Comparison of ENCODE assay signal across 11 cellular contexts in genomic region chr19:49559928-49560327, GRCh38. TPM values are rescaled to one million over a fixed set of nuclear protein-coding genes. Genes with fewer than 3 reads are reported as not detected.
DNase-seq lines count a peak whose midpoint lies in the region; ATAC-seq, FAIRE-seq and TF ChIP-seq lines count a peak whose summit lies in the region.
"Had no signal": no experiment of that assay in that cellular context is flagged by ENCODE, and none has a peak within 500 bp of the region (broad histone marks: within the 10 kb centered on the region; RNA-seq: fewer than 3 reads in every experiment).

No MANE protein-coding gene starts in this region.

- peak overlapping the region in 5 of 6 donors; percentile 85 to 97 (median 90) for H3K27ac Mint-ChIP-seq in naive B cell
- H3K27ac Mint-ChIP-seq: nephron had no signal

- peak overlapping the region in 6 of 8 donors; percentile 19 to 69 (median 54) for H3K4me3 Mint-ChIP-seq in naive B cell
- H3K4me3 Mint-ChIP-seq: nephron had no signal

- in situ Hi-C loops in transverse colon (cut with MboI; ENCODE audit: low pct_ligation_motif_present in 1 of 4, low pct_unique_long_range_greater_than_20kb in 1 of 4, low sequenced_read_pairs in 3 of 4) = no loop called here

- no peak for TF ChIP-seq EP300 in transverse colon (IDR thresholded peaks at IDR 0.05; ENCODE audit: low read depth)

- intact Hi-C loops in Right ventricle myocardium superior (cut with DNase I) (no loop called here), cardiac septum (cut with DNase I) (no loop called here), transverse colon (cut with DNase I; ENCODE audit: low total_unique reads) (no loop called here), kidney (cut with DNase I) (no loop called here)

- H3K27me3 ChIP-seq in transverse colon = no peaks in the 10 kb centered on the region

- no peaks in the 10 kb centered on the region for H3K27me3 Mint-ChIP-seq in naive B cell

- H3K36me3 ChIP-seq in transverse colon (peaks cover 0 to 16% (median 8%) of the 10 kb centered on the region in 4 donors), kidney (ENCODE audit: control insufficient read depth in 1 of 2, insufficient read depth in 2 of 2, low read length in 2 of 2) (peaks cover 11 to 28% of the 10 kb centered on the region in 2 donors)

- TF ChIP-seq CTCF in transverse colon (IDR thresholded peaks at IDR 0.05) (no peak), kidney (IDR thresholded peaks at IDR 0.05; ENCODE audit: borderline replicate concordance, extremely low read depth, insufficient read depth) (no peak)

- peak; percentile 14 for ATAC-seq in Right ventricle myocardium superior (ENCODE audit: poor library complexity)
- no peak for ATAC-seq in naive B cell (ENCODE audit: low read depth in 2 of 2)
- ATAC-seq in HG03280 (IDR thresholded peaks at IDR 0.05; ENCODE audit: unreplicated experiment) = no peak
- ATAC-seq in HG02588 (IDR thresholded peaks at IDR 0.05; ENCODE audit: unreplicated experiment) = no peak

- H3K4me1 Mint-ChIP-seq in naive B cell = peaks cover 34 to 36% (median 35%) of the 10 kb centered on the region in 3 donors
- H3K4me1 Mint-ChIP-seq: nephron had no signal

- no peaks in the 10 kb centered on the region for H3K9me3 ChIP-seq in transverse colon
- H3K9me3 ChIP-seq in kidney (ENCODE audit: control insufficient read depth in 1 of 2, low read length in 2 of 2) = no peaks in the 10 kb centered on the region

- DNase-seq in Right ventricle myocardium superior = no peak
- DNase-seq in cardiac septum (ENCODE audit: low spot score) = no peak
- peak; percentile 34 for DNase-seq in activated naive CD4-positive, alpha-beta T cell treated with anti-CD3 and anti-CD28 coated beads, Interleukin-2, amount 50 U/mL, for 16 hours
- DNase-seq in naive B cell = no peak
- DNase-seq in transverse colon = no peak
- no peak for DNase-seq in kidney
- DNase-seq: erythroblast had no signal

- no peak overlapping the region for H3K9ac ChIP-seq in kidney (ENCODE audit: low read length in 2 of 2)

- no peak overlapping the region for H3K4me3 ChIP-seq in transverse colon
- no peak overlapping the region for H3K4me3 ChIP-seq in kidney (ENCODE audit: low read length in 2 of 2)

- FAIRE-seq in kidney (lab: Jason Lieb, UNC) = no peak
- FAIRE-seq: G401.6 had no signal

- TF ChIP-seq POLR2A in transverse colon (IDR thresholded peaks at IDR 0.05) = no peak

- H3K27ac ChIP-seq in transverse colon (peak overlapping the region; percentile 79 to 92 (median 86)), kidney (ENCODE audit: low read depth in 2 of 2, low read length in 2 of 2) (no peak overlapping the region)

- H3K36me3 Mint-ChIP-seq in naive B cell = peaks cover 5 to 8% of the 10 kb centered on the region in 2 donors

- no peaks in the 10 kb centered on the region for H3K9me3 Mint-ChIP-seq in naive B cell
- H3K9me3 Mint-ChIP-seq: nephron had no signal

- 47 to 56% methylated on average over 1 to 15 of the region's 15 CpGs for WGBS in transverse colon (ENCODE audit: low coverage in 1 of 2), 2 donors

- H3K4me1 ChIP-seq in transverse colon (peaks cover 11 to 81% (median 63%) of the 10 kb centered on the region in 4 donors), kidney (ENCODE audit: control insufficient read depth in 1 of 2, insufficient read depth in 1 of 2, low read depth in 1 of 2, low read length in 2 of 2) (no peaks in the 10 kb centered on the region)

RNA-seq across cellular contexts. Expression of gene NOSIP, which starts 20.4 kb away (rescaled TPM):
- total RNA-seq in Right ventricle myocardium superior (45.5 TPM), cardiac septum (34.5 TPM), transverse colon (100 to 1,000 TPM in 1 of 4 donors, 10 to 100 TPM in 3; 56.5 to 105 (median 74.4) TPM), kidney (52.8 TPM)
- polyA plus RNA-seq in naive B cell (ENCODE audit: low read depth in 6 of 6) (100 to 1,000 TPM in 5 of 6 donors, 10 to 100 TPM in 1; 89.5 to 136 (median 113) TPM), kidney (ENCODE audit: insufficient read depth, low read depth, low replicate concordance) (122 TPM)

RNA-seq across cellular contexts. Expression of gene PRRG2, which starts 21.2 kb away (rescaled TPM):
- total RNA-seq in Right ventricle myocardium superior (0.70 TPM), cardiac septum (0.40 TPM), transverse colon (10 to 100 TPM in 2 of 4 donors, 1 to 10 TPM in 1, under 1 TPM in 1; 0.40 to 22.7 (median 12.2) TPM), kidney (14.9 TPM)
- polyA plus RNA-seq in naive B cell (ENCODE audit: low read depth in 6 of 6) (under 1 TPM in 5 of 6 donors, not detected in 1; 0.20 to 0.79 (median 0.62) TPM), kidney (ENCODE audit: insufficient read depth, low read depth, low replicate concordance) (17.6 TPM)

RNA-seq across cellular contexts. Expression of gene PRR12, which starts 31.1 kb away (rescaled TPM):
- total RNA-seq in Right ventricle myocardium superior (12.6 TPM), cardiac septum (15.9 TPM), transverse colon (10 to 100 TPM; 12.2 to 54.7 (median 30.0) TPM), kidney (27.4 TPM)
- polyA plus RNA-seq in naive B cell (ENCODE audit: low read depth in 6 of 6) (under 1 TPM; 0.09 to 0.77 (median 0.29) TPM), kidney (ENCODE audit: insufficient read depth, low read depth, low replicate concordance) (4.9 TPM)

RNA-seq across cellular contexts. Expression of gene RCN3, which starts 32.1 kb away (rescaled TPM):
- 7.3 TPM for total RNA-seq in Right ventricle myocardium superior
- 14.0 TPM for total RNA-seq in cardiac septum
- under 1 TPM in 2 of 6 donors, not detected in 4; 0.17 to 0.43 TPM for polyA plus RNA-seq in naive B cell (ENCODE audit: low read depth in 6 of 6)
- total RNA-seq in transverse colon = 100 to 1,000 TPM in 1 of 4 donors, 10 to 100 TPM in 3; 26.2 to 119 (median 57.4) TPM
- total RNA-seq in kidney = 18.4 TPM
- polyA plus RNA-seq in kidney (ENCODE audit: insufficient read depth, low read depth, low replicate concordance) = 27.5 TPM

RNA-seq across cellular contexts. Expression of gene FCGRT, which starts 47.5 kb away (rescaled TPM):
- total RNA-seq in Right ventricle myocardium superior (98.8 TPM), cardiac septum (50.6 TPM), transverse colon (100 to 1,000 TPM; 425 to 562 (median 519) TPM), kidney (235 TPM)
- polyA plus RNA-seq in naive B cell (ENCODE audit: low read depth in 6 of 6) (10 to 100 TPM; 56.7 to 69.7 (median 62.7) TPM), kidney (ENCODE audit: insufficient read depth, low read depth, low replicate concordance) (317 TPM)

Comparison
In these comparisons a context has a peak if more than half of its experiments do, and no peak if none do; other contexts are left out.
1. H3K27ac ChIP-seq: peak in transverse colon (4 of 4); none in kidney (0 of 2).